Comparison of ENCODE assay signal across 12 cellular contexts in genomic region chr4:41644915-41645295, GRCh38.
"Had no signal": no experiment of that assay in that cellular context is flagged by ENCODE, and none has a peak within 500 bp of the region (broad histone marks: within the 10 kb centered on the region; RNA-seq: fewer than 3 reads in every experiment).

No MANE protein-coding gene starts in this region.

- H3K36me3 Mint-ChIP-seq: activated naive CD8-positive, alpha-beta T cell had no signal

- H3K27ac Mint-ChIP-seq: activated naive CD8-positive, alpha-beta T cell; progenitor cell of endocrine pancreas; T-helper 2 cell treated with Interferon-gamma antibody and Interleukin-4, amounts not matched to agents 5 μg/mL and 100 μg/mL, for 36 hours had no signal

- DNase-seq: activated CD4-positive, CD25-positive, alpha-beta regulatory T cell treated with anti-CD3 and anti-CD28 coated beads, Interleukin-2, amount 50 U/mL, for 72 hours; activated effector memory CD4-positive, alpha-beta T cell treated with anti-CD3 and anti-CD28 coated beads, Interleukin-2, amount 50 U/mL, for 16 hours; activated T-cell treated with anti-CD3 and anti-CD28 coated beads, Interleukin-2, amount 50 U/mL, for 4 hours; esophagus squamous epithelium; stimulated activated naive CD4-positive, alpha-beta T cell treated with Interleukin-2 at 50 U/mL for 16 hours; SW 1271 had no signal

- H3K27me3 ChIP-seq: suprapubic skin, upper lobe of right lung had no signal

- H3K4me3 ChIP-seq: upper lobe of right lung had no signal

- H3K9me3 Mint-ChIP-seq: activated T-cell treated with anti-CD3 and anti-CD28 coated beads, Interleukin-2, amount 50 U/mL, for 4 hours; T-helper 2 cell treated with Interferon-gamma antibody and Interleukin-4, amounts not matched to agents 5 μg/mL and 100 μg/mL, for 36 hours had no signal

- H3K4me3 Mint-ChIP-seq: activated naive CD8-positive, alpha-beta T cell; T-helper 2 cell treated with Interferon-gamma antibody and Interleukin-4, amounts not matched to agents 5 μg/mL and 100 μg/mL, for 36 hours had no signal

- FAIRE-seq: colon had no signal

- H3K9me3 ChIP-seq: esophagus squamous epithelium, suprapubic skin, upper lobe of right lung had no signal

- ATAC-seq: activated T-cell treated with anti-CD3 and anti-CD28 coated beads, Interleukin-2, amount 50 U/mL, for 4 hours had no signal

- H3K27ac ChIP-seq: esophagus squamous epithelium, suprapubic skin, upper lobe of right lung had no signal
